In genomic region chr4:106273831-106274230, GRCh38 we compare ENCODE assay signal across 19 cellular contexts. TPM values are rescaled to one million over a fixed set of nuclear protein-coding genes. Genes with fewer than 3 reads are reported as not detected.
DNase-seq lines count a peak whose midpoint lies in the region; ATAC-seq and TF ChIP-seq lines count a peak whose summit lies in the region.
"Had no signal": no experiment of that assay in that cellular context is flagged by ENCODE, and none has a peak within 500 bp of the region (broad histone marks: within the 10 kb centered on the region; RNA-seq: fewer than 3 reads in every experiment).

No MANE protein-coding gene starts in this region.

- H2AFZ ChIP-seq in IMR-90 (replicated peaks; ENCODE audit: low read length, poor library complexity), result no peak overlapping the region

- ATAC-seq in IMR-90 (ENCODE audit: low read depth), result no peak
- no peak for ATAC-seq in GM21576 (IDR thresholded peaks at IDR 0.05; ENCODE audit: unreplicated experiment)
- no peak for ATAC-seq in HG03521 (IDR thresholded peaks at IDR 0.05; ENCODE audit: unreplicated experiment)
- ATAC-seq: naive thymus-derived CD4-positive, alpha-beta T cell; sciatic nerve had no signal

- H3K27me3 Mint-ChIP-seq in glutamatergic neuron (ENCODE audit: unreplicated experiment), result no peaks in the 10 kb centered on the region
- H3K27me3 Mint-ChIP-seq: naive thymus-derived CD4-positive, alpha-beta T cell had no signal

- H3K18ac ChIP-seq in IMR-90 (ENCODE audit: low read depth, low read length), result no peak overlapping the region

- H3K23ac ChIP-seq in IMR-90 (ENCODE audit: low read depth, low read length), result no peak overlapping the region

- H2AK5ac ChIP-seq in IMR-90 (ENCODE audit: low read depth, low read length), result no peak overlapping the region

- dilution Hi-C loops in IMR-90 (cut with HindIII; ENCODE audit: low sequenced_read_pairs, unreplicated experiment), result no loop called here

- no peak overlapping the region for H4K5ac ChIP-seq in IMR-90 (ENCODE audit: low read depth, low read length)

- no peak overlapping the region for H3K4me2 ChIP-seq in IMR-90 (ENCODE audit: low read depth, low read length)
- H3K4me2 ChIP-seq: BLaER1 treated with 17β-estradiol and CSF1 and Interleukin-3, amounts not matched to agents 10 nM and 100 nM had no signal

- peaks cover 2% of the 10 kb centered on the region; the same call in 1 of the 2 replicates for H3K4me1 ChIP-seq in IMR-90 (ENCODE audit: control insufficient read depth, insufficient read depth, low read length)
- H3K4me1 ChIP-seq in tibial artery, result peaks cover 0 to 42% (median 4%) of the 10 kb centered on the region in 4 donors

- H3K9ac ChIP-seq in IMR-90 (ENCODE audit: low read depth, low read length), result no peak overlapping the region
- H3K9ac ChIP-seq: BLaER1 treated with 17β-estradiol and CSF1 and Interleukin-3, amounts not matched to agents 10 nM and 100 nM had no signal

- no peaks in the 10 kb centered on the region for H3K9me3 Mint-ChIP-seq in glutamatergic neuron (ENCODE audit: unreplicated experiment)
- H3K9me3 Mint-ChIP-seq: activated naive CD4-positive, alpha-beta T cell treated with anti-CD3 and anti-CD28 coated beads for 36 hours; naive thymus-derived CD4-positive, alpha-beta T cell had no signal

- H2BK5ac ChIP-seq in IMR-90 (ENCODE audit: low read depth, low read length, poor library complexity, severe bottlenecking), result no peak overlapping the region

- intact Hi-C loops in IMR-90 (cut with micrococcal nuclease) (no loop called here), tibial artery (cut with DNase I; ENCODE audit: low total_unique reads) (no loop called here)

- no peak overlapping the region; the same call in 1 of the 2 replicates for H3K14ac ChIP-seq in IMR-90 (replicated peaks; ENCODE audit: low read depth, low read length)

- TF ChIP-seq CTCF in IMR-90 (conservative IDR thresholded peaks at IDR 0.05; ENCODE audit: low read depth, low read length) (no peak), tibial artery (IDR thresholded peaks at IDR 0.05) (no peak), glutamatergic neuron (IDR thresholded peaks at IDR 0.05; ENCODE audit: partially characterized antibody, unreplicated experiment) (no peak)

- H3K9me3 ChIP-seq in IMR-90 (ENCODE audit: control insufficient read depth, insufficient read depth, low read length), result no peaks in the 10 kb centered on the region
- no peaks in the 10 kb centered on the region for H3K9me3 ChIP-seq in tibial artery
- H3K9me3 ChIP-seq: BLaER1 treated with 17β-estradiol and CSF1 and Interleukin-3, amounts not matched to agents 10 nM and 100 nM had no signal

- H3K27ac ChIP-seq in IMR-90 (ENCODE audit: insufficient read depth, low read length) (no peak overlapping the region), tibial artery (no peak overlapping the region)
- H3K27ac ChIP-seq: BLaER1 treated with 17β-estradiol and CSF1 and Interleukin-3, amounts not matched to agents 10 nM and 100 nM had no signal

- H3K27me3 ChIP-seq in IMR-90 (ENCODE audit: control insufficient read depth, insufficient read depth, low read length), result no peaks in the 10 kb centered on the region
- no peaks in the 10 kb centered on the region for H3K27me3 ChIP-seq in tibial artery
- H3K27me3 ChIP-seq: BLaER1 treated with 17β-estradiol and CSF1 and Interleukin-3, amounts not matched to agents 10 nM and 100 nM had no signal

- no peak for TF ChIP-seq RAD21 in IMR-90 (IDR thresholded peaks at IDR 0.05; ENCODE audit: low read length)

- DNase-seq in AG08395 (ENCODE audit: low spot score) (peak; percentile 3), IMR-90 (peak; percentile 22), dermis microvascular lymphatic vessel endothelial cell (ENCODE audit: low read depth in 2 of 2) (peak; percentile 37 to 63), iris pigment epithelial cell (ENCODE audit: low read depth) (peak; percentile 23), tibial artery (no peak), glutamatergic neuron (no peak)
- DNase-seq: activated CD4-positive, CD25-positive, alpha-beta regulatory T cell treated with anti-CD3 and anti-CD28 coated beads, Interleukin-2, amount 50 U/mL, for 72 hours; activated naive CD4-positive, alpha-beta T cell treated with anti-CD3 and anti-CD28 coated beads for 36 hours; activated T-cell treated with anti-CD3 and anti-CD28 coated beads, Interleukin-2, amount 50 U/mL, for 48 hours; GOT3; hypothalamus; kidney; naive thymus-derived CD4-positive, alpha-beta T cell; NCI-H526; T1000 had no signal

- H2BK15ac ChIP-seq in IMR-90 (ENCODE audit: low read depth, low read length), result no peak overlapping the region

- no TSS peak for BruUV-seq in IMR-90 (replicated peaks; lab: Mats Ljungman, UMichigan)

- H3K9me1 ChIP-seq in IMR-90 (ENCODE audit: insufficient read depth, low read length), result no peaks in the 10 kb centered on the region

- POLR2A ChIA-PET in IMR-90 (lab: Charles Lee; ENCODE audit: unreplicated experiment), result no interaction called here

- no peaks in the 10 kb centered on the region for H3K36me3 Mint-ChIP-seq in glutamatergic neuron (ENCODE audit: unreplicated experiment)

- H3K4me1 Mint-ChIP-seq in glutamatergic neuron (ENCODE audit: low read depth, unreplicated experiment), result no peaks in the 10 kb centered on the region

- no peak overlapping the region for H4K91ac ChIP-seq in IMR-90 (ENCODE audit: insufficient read depth, low read depth, low read length)

- no peak overlapping the region for H3K56ac ChIP-seq in IMR-90 (ENCODE audit: extremely low read depth, insufficient read depth, low read length)

- H3K36me3 ChIP-seq in IMR-90 (ENCODE audit: control insufficient read depth, insufficient read depth, low read length) (peaks cover 5% of the 10 kb centered on the region; the same call in 1 of the 2 replicates), tibial artery (no peaks in the 10 kb centered on the region)

- H2AK9ac ChIP-seq in IMR-90 (replicated peaks; ENCODE audit: low read depth, low read length, poor library complexity), result no peak overlapping the region

- H4K20me1 ChIP-seq in IMR-90 (ENCODE audit: insufficient read depth, low read length), result no peaks in the 10 kb centered on the region

- H2BK120ac ChIP-seq in IMR-90 (ENCODE audit: low read depth, low read length), result no peak overlapping the region

- H4K8ac ChIP-seq in IMR-90 (ENCODE audit: low read depth in 2 of 2, low read length in 2 of 2), result no peak overlapping the region

- CTCF ChIA-PET in IMR-90 (lab: Yijun Ruan, JAX), result no interaction called here

- H3K4me3 ChIP-seq in IMR-90 (ENCODE audit: insufficient read depth, low read depth, low read length) (no peak overlapping the region), tibial artery (no peak overlapping the region)
- H3K4me3 ChIP-seq: BLaER1 treated with 17β-estradiol and CSF1 and Interleukin-3, amounts not matched to agents 10 nM and 100 nM had no signal

- H2BK20ac ChIP-seq in IMR-90 (ENCODE audit: low read depth, low read length), result no peak overlapping the region

- H3K79me1 ChIP-seq in IMR-90 (ENCODE audit: low read depth in 1 of 2, low read length in 2 of 2), result peaks cover 5 to 9% of the 10 kb centered on the region in 2 experiments

- H3K4me3 Mint-ChIP-seq in glutamatergic neuron (ENCODE audit: unreplicated experiment), result no peak overlapping the region
- H3K4me3 Mint-ChIP-seq: activated naive CD4-positive, alpha-beta T cell treated with anti-CD3 and anti-CD28 coated beads for 36 hours; naive thymus-derived CD4-positive, alpha-beta T cell had no signal

- H3K4ac ChIP-seq in IMR-90 (ENCODE audit: low read depth, low read length), result no peak overlapping the region

- in situ Hi-C loops in IMR-90 (cut with MboI; ENCODE audit: low sequenced_read_pairs), result no loop called here

- WGBS in IMR-90 (ENCODE audit: extremely low coverage in 2 of 2, insufficient read length in 1 of 2), 2 experiments, result no CpG with 5 or more reads among the region's 2 CpGs

- H3K27ac Mint-ChIP-seq in glutamatergic neuron (ENCODE audit: unreplicated experiment), result no peak overlapping the region
- H3K27ac Mint-ChIP-seq: activated naive CD4-positive, alpha-beta T cell treated with anti-CD3 and anti-CD28 coated beads for 36 hours; naive thymus-derived CD4-positive, alpha-beta T cell had no signal

- TF ChIP-seq POLR2A in IMR-90 (IDR thresholded peaks at IDR 0.05; ENCODE audit: low read depth, low read length), result no peak

TF ChIP-seq in IMR-90, 13 proteins besides CTCF, POLR2A, EP300 and RAD21 (continues in another document):
- TF ChIP-seq CEBPB (IDR thresholded peaks at IDR 0.05; ENCODE audit: low read depth, low read length), result no peak
- TF ChIP-seq, protein P1, sequence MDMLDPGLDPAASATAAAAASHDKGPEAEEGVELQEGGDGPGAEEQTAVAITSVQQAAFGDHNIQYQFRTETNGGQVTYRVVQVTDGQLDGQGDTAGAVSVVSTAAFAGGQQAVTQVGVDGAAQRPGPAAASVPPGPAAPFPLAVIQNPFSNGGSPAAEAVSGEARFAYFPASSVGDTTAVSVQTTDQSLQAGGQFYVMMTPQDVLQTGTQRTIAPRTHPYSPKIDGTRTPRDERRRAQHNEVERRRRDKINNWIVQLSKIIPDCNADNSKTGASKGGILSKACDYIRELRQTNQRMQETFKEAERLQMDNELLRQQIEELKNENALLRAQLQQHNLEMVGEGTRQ (IDR thresholded peaks at IDR 0.05; ENCODE audit: low read depth, low read length), result no peak
- TF ChIP-seq ELK1 (IDR thresholded peaks at IDR 0.05; ENCODE audit: borderline replicate concordance, low read depth, low read length), result no peak
- TF ChIP-seq FOS (IDR thresholded peaks at IDR 0.05; ENCODE audit: low read depth, low read length), result no peak
- no peak for TF ChIP-seq MXI1 (IDR thresholded peaks at IDR 0.05; ENCODE audit: borderline replicate concordance, low read depth, low read length)

RNA-seq across cellular contexts. Expression of gene TBCK, which starts 42.2 kb away (rescaled TPM):
- 29.9 and 30.3 TPM in 2 replicates for total RNA-seq in IMR-90 (2012; rRNA removed)
- polyA plus RNA-seq in IMR-90 (2012; rRNA removed), result 10.2 and 10.7 TPM in 2 replicates
- polyA plus RNA-seq in IMR-90 (2012; cell fraction: cytosol; rRNA removed), result 3.5 and 11.9 TPM in 2 replicates
- polyA plus RNA-seq in IMR-90 (2012; cell fraction: nucleus; rRNA removed; ENCODE audit: low replicate concordance), result 5.6 and 37.5 TPM in 2 replicates
- 14.6 and 27.1 TPM in 2 replicates for total RNA-seq in dermis microvascular lymphatic vessel endothelial cell
- total RNA-seq in glutamatergic neuron (ENCODE audit: unreplicated experiment), result 81.4 TPM

RNA-seq across cellular contexts. Expression of gene AIMP1, which starts 42.5 kb away (rescaled TPM):
- 11.8 and 27.5 TPM in 2 replicates for total RNA-seq in IMR-90 (2012; rRNA removed)
- 18.2 and 21.4 TPM in 2 replicates for polyA plus RNA-seq in IMR-90 (2012; rRNA removed)
- 1.2 and 1.8 TPM in 2 replicates for polyA plus RNA-seq in IMR-90 (2012; cell fraction: cytosol; rRNA removed)
- polyA plus RNA-seq in IMR-90 (2012; cell fraction: nucleus; rRNA removed; ENCODE audit: low replicate concordance), result 0.78 and 10.8 TPM in 2 replicates
- total RNA-seq in dermis microvascular lymphatic vessel endothelial cell, result 9.5 and 12.2 TPM in 2 replicates
- 30.2 TPM for total RNA-seq in glutamatergic neuron (ENCODE audit: unreplicated experiment)

Comparison
In these comparisons a context has a peak if more than half of its experiments do, and no peak if none do; other contexts are left out.
1. DNase-seq: peak in AG08395 (single experiment), IMR-90 (single experiment), dermis microvascular lymphatic vessel endothelial cell (2 of 2) and iris pigment epithelial cell (single experiment); none in tibial artery (0 of 2) and glutamatergic neuron (single experiment).